21 cellular contexts compared by ENCODE assay signal in genomic region chr10:33094263-33095051, GRCh38.
DNase-seq lines count a peak whose midpoint lies in the region; ATAC-seq and TF ChIP-seq lines count a peak whose summit lies in the region.
"Had no signal": no experiment of that assay in that cellular context is flagged by ENCODE, and none has a peak within 500 bp of the region (broad histone marks: within the 10 kb centered on the region; RNA-seq: fewer than 3 reads in every experiment).

No MANE protein-coding gene starts in this region.

- H2AFZ ChIP-seq in MM.1S (ENCODE audit: low read length), result no peak overlapping the region
- H2AFZ ChIP-seq: parathyroid adenoma had no signal

- no peaks in the 10 kb centered on the region for H3K9me2 ChIP-seq in MM.1S (replicated peaks; ENCODE audit: insufficient read depth, low read length)

- peaks cover 0 to 51% (median 19%) of the 10 kb centered on the region in 8 donors for H3K9me3 Mint-ChIP-seq in CD4-positive, alpha-beta memory T cell
- peaks cover 30% of the 10 kb centered on the region for H3K9me3 Mint-ChIP-seq in endodermal cell

- H3K36me3 ChIP-seq in CD4-positive, alpha-beta memory T cell (ENCODE audit: insufficient read depth, low read length), result no peaks in the 10 kb centered on the region
- H3K36me3 ChIP-seq in MM.1S (replicated peaks; ENCODE audit: insufficient read depth, low read length) (no peaks in the 10 kb centered on the region), endodermal cell (ENCODE audit: control insufficient read depth, insufficient read depth, low read length) (no peaks in the 10 kb centered on the region), mesendoderm (ENCODE audit: control insufficient read depth, insufficient read depth, low read length) (no peaks in the 10 kb centered on the region)
- H3K36me3 ChIP-seq: right lobe of liver, suprapubic skin, uterus had no signal

- no peak overlapping the region for H3K23ac ChIP-seq in mesendoderm (ENCODE audit: low read length)

- peak overlapping the region in 4 of 7 donors; percentile 19 to 96 (median 36) for H3K27ac Mint-ChIP-seq in CD4-positive, alpha-beta memory T cell
- H3K27ac Mint-ChIP-seq in endodermal cell, result no peak overlapping the region
- H3K27ac Mint-ChIP-seq: HFFc6; mesothelial cell of epicardium; natural killer cell treated with Interleukin-12 subunit alpha and Interleukin-12 subunit beta and Interleukin-15 and Interleukin-18, amount 100 ng/mL, for 72 hours had no signal

- peaks cover 43 to 79% (median 61%) of the 10 kb centered on the region in 4 donors for H3K4me1 Mint-ChIP-seq in CD4-positive, alpha-beta memory T cell
- no peaks in the 10 kb centered on the region for H3K4me1 Mint-ChIP-seq in endodermal cell
- H3K4me1 Mint-ChIP-seq: mesothelial cell of epicardium had no signal

- H3K79me1 ChIP-seq in mesendoderm (ENCODE audit: low read length), result no peaks in the 10 kb centered on the region

- H2BK15ac ChIP-seq in mesendoderm (replicated peaks; ENCODE audit: low read depth), result no peak overlapping the region

- H4K20me1 ChIP-seq in MM.1S (ENCODE audit: insufficient read depth, low read length), result no peaks in the 10 kb centered on the region

- TF ChIP-seq CTCF in MM.1S (IDR thresholded peaks at IDR 0.05; ENCODE audit: low read length), result no peak
- no peak for TF ChIP-seq CTCF in endodermal cell (conservative IDR thresholded peaks at IDR 0.05)

- no peak overlapping the region for H3K4me3 ChIP-seq in CD4-positive, alpha-beta memory T cell (ENCODE audit: low read length in 2 of 2)
- H3K4me3 ChIP-seq in MM.1S (ENCODE audit: low read length) (no peak overlapping the region), endodermal cell (ENCODE audit: low read length) (peak overlapping the region; percentile 61), mesendoderm (ENCODE audit: low read length) (no peak overlapping the region)
- H3K4me3 ChIP-seq: body of pancreas, right lobe of liver, suprapubic skin, uterus had no signal

- H3K27ac ChIP-seq in CD4-positive, alpha-beta memory T cell (ENCODE audit: low read depth, low read length), result no peak overlapping the region
- H3K27ac ChIP-seq in MM.1S (ENCODE audit: low read length) (no peak overlapping the region; the same call in 1 of the 2 replicates), endodermal cell (ENCODE audit: low read depth, low read length) (no peak overlapping the region), mesendoderm (ENCODE audit: low read depth, low read length) (no peak overlapping the region), caudate nucleus (ENCODE audit: low read depth, low read length) (no peak overlapping the region)
- H3K27ac ChIP-seq: body of pancreas, parathyroid adenoma, right lobe of liver, suprapubic skin, uterus had no signal

- H4K5ac ChIP-seq in mesendoderm (ENCODE audit: low read length), result no peak overlapping the region

- H3K79me2 ChIP-seq in MM.1S (ENCODE audit: low read length) (no peaks in the 10 kb centered on the region), mesendoderm (ENCODE audit: control insufficient read depth, insufficient read depth, low read length) (no peaks in the 10 kb centered on the region)
- H3K79me2 ChIP-seq: parathyroid adenoma had no signal

- H3F3A ChIP-seq in MM.1S (ENCODE audit: insufficient read depth, low read length), result no peaks in the 10 kb centered on the region

- no peak overlapping the region for H3K4me2 ChIP-seq in MM.1S (ENCODE audit: low read depth, low read length)
- no peak overlapping the region for H3K4me2 ChIP-seq in mesendoderm (ENCODE audit: low read length)

- H3K56ac ChIP-seq in mesendoderm (ENCODE audit: low read length), result no peak overlapping the region

- POLR2A ChIA-PET in CD4-positive, alpha-beta memory T cell (lab: Charles Lee; ENCODE audit: partially characterized antibody), result interaction anchor here (0.6 to 51.2 kb wide), 7 partner anchors 9 to 84 kb away, joined by 3 to 2213 read pairs (median 7); no protein-coding TSS in a partner anchor

- no peak overlapping the region for H2AK5ac ChIP-seq in mesendoderm (ENCODE audit: low read length)

- DNase-seq in CD4-positive, alpha-beta memory T cell, result no peak
- DNase-seq in MM.1S, result peak; percentile 57
- no peak for DNase-seq in endodermal cell
- no peak for DNase-seq in sciatic nerve (ENCODE audit: low spot score)
- no peak for DNase-seq in mesendoderm
- DNase-seq in caudate nucleus (lab: John Stamatoyannopoulos, UW), result no peak
- DNase-seq: activated T-cell treated with anti-CD3 and anti-CD28 coated beads, Interleukin-2, amount 50 U/mL, for 4 hours; body of pancreas; HFFc6; KBM-7; left colon; NCI-H1930; NCI-H2227 treated with DMSO at 0.1 percent for 48 hours; NCI-H748 treated with DMSO at 0.1 percent for 48 hours; right lobe of liver; uterus had no signal

- intact Hi-C loops in CD4-positive, alpha-beta memory T cell (cut with micrococcal nuclease), result no loop called here
- intact Hi-C loops in sciatic nerve (cut with DNase I), result no loop called here

- H3K9ac ChIP-seq in MM.1S (ENCODE audit: low read length) (no peak overlapping the region), endodermal cell (ENCODE audit: extremely low read depth, low read length, poor library complexity, severe bottlenecking) (no peak overlapping the region), mesendoderm (ENCODE audit: low read length) (no peak overlapping the region)
- H3K9ac ChIP-seq: parathyroid adenoma had no signal

- ATAC-seq in sciatic nerve (peak; percentile 70), GM21381 (IDR thresholded peaks at IDR 0.05; ENCODE audit: unreplicated experiment) (no peak)
- ATAC-seq: activated T-cell treated with anti-CD3 and anti-CD28 coated beads, Interleukin-2, amount 50 U/mL, for 4 hours; body of pancreas; left colon; natural killer cell treated with Interleukin-12 subunit alpha and Interleukin-12 subunit beta and Interleukin-15 and Interleukin-18, amount 100 ng/mL, for 72 hours had no signal

- H3K4me1 ChIP-seq in CD4-positive, alpha-beta memory T cell (ENCODE audit: insufficient read depth, low read length), result peaks cover 31% of the 10 kb centered on the region
- peaks cover 14% of the 10 kb centered on the region for H3K4me1 ChIP-seq in MM.1S (ENCODE audit: low read length)
- peaks cover 3% of the 10 kb centered on the region for H3K4me1 ChIP-seq in endodermal cell (ENCODE audit: control insufficient read depth, insufficient read depth, low read length)
- no peaks in the 10 kb centered on the region for H3K4me1 ChIP-seq in mesendoderm (ENCODE audit: control insufficient read depth, low read depth, low read length)
- H3K4me1 ChIP-seq: body of pancreas, parathyroid adenoma, right lobe of liver, suprapubic skin, uterus had no signal

- H4K8ac ChIP-seq in mesendoderm (ENCODE audit: low read depth, low read length), result no peak overlapping the region

- H2BK120ac ChIP-seq in mesendoderm (ENCODE audit: low read depth, low read length), result no peak overlapping the region

- no peak overlapping the region for H3K4ac ChIP-seq in mesendoderm (ENCODE audit: low read depth, low read length)

- H3K18ac ChIP-seq in mesendoderm (ENCODE audit: low read length), result no peak overlapping the region

- H3K4me3 Mint-ChIP-seq in CD4-positive, alpha-beta memory T cell, result peak overlapping the region in 4 of 8 donors; percentile 31 to 64 (median 42)
- no peak overlapping the region for H3K4me3 Mint-ChIP-seq in endodermal cell
- H3K4me3 Mint-ChIP-seq: activated T-cell treated with anti-CD3 and anti-CD28 coated beads, Interleukin-2, amount 50 U/mL, for 4 hours; HFFc6; mesothelial cell of epicardium; natural killer cell treated with Interleukin-12 subunit alpha and Interleukin-12 subunit beta and Interleukin-15 and Interleukin-18, amount 100 ng/mL, for 72 hours had no signal

- 89 to 96% methylated on average over 4 of the region's 4 CpGs for WGBS in endodermal cell (ENCODE audit: insufficient coverage in 1 of 2, insufficient read length in 1 of 2), 2 experiments
- WGBS in mesendoderm (ENCODE audit: extremely low coverage, insufficient coverage, low lambda C conversion rate), result no CpG with 5 or more reads among the region's 4 CpGs

- peaks cover 54 to 60% of the 10 kb centered on the region in 2 donors for H3K36me3 Mint-ChIP-seq in CD4-positive, alpha-beta memory T cell
- H3K36me3 Mint-ChIP-seq in endodermal cell (ENCODE audit: low read depth), result peaks cover 3% of the 10 kb centered on the region

- CTCF ChIA-PET in CD4-positive, alpha-beta memory T cell (lab: Charles Lee; ENCODE audit: partially characterized antibody), result interaction anchor here (0.9 to 1.2 kb wide), 4 partner anchors 22 to 85 kb away, joined by 3 read pairs; no protein-coding TSS in a partner anchor

- no peaks in the 10 kb centered on the region for H3K9me3 ChIP-seq in CD4-positive, alpha-beta memory T cell (ENCODE audit: control insufficient read depth in 1 of 2, low read length in 2 of 2)
- H3K9me3 ChIP-seq in MM.1S (replicated peaks; ENCODE audit: insufficient read depth, low read length) (no peaks in the 10 kb centered on the region), endodermal cell (ENCODE audit: control insufficient read depth, low read length) (peaks cover 42% of the 10 kb centered on the region)
- H3K9me3 ChIP-seq: body of pancreas, right lobe of liver, uterus had no signal

- H2BK5ac ChIP-seq in mesendoderm (ENCODE audit: low read length), result no peak overlapping the region

- H3K27me3 ChIP-seq in CD4-positive, alpha-beta memory T cell (ENCODE audit: insufficient read depth, low read length), result no peaks in the 10 kb centered on the region
- H3K27me3 ChIP-seq in MM.1S (replicated peaks; ENCODE audit: insufficient read depth, low read length) (no peaks in the 10 kb centered on the region), endodermal cell (ENCODE audit: control insufficient read depth, insufficient read depth, low read length, poor library complexity, severe bottlenecking) (no peaks in the 10 kb centered on the region), mesendoderm (ENCODE audit: insufficient read depth, low read length, poor library complexity) (no peaks in the 10 kb centered on the region)
- H3K27me3 ChIP-seq: body of pancreas, right lobe of liver, suprapubic skin, uterus had no signal

- peaks cover 0 to 1% of the 10 kb centered on the region in 2 donors for H3K27me3 Mint-ChIP-seq in CD4-positive, alpha-beta memory T cell
- H3K27me3 Mint-ChIP-seq in endodermal cell (ENCODE audit: insufficient read depth), result no peaks in the 10 kb centered on the region
